Comparison of ENCODE assay signal across 15 cellular contexts in the genomic region with DNA sequence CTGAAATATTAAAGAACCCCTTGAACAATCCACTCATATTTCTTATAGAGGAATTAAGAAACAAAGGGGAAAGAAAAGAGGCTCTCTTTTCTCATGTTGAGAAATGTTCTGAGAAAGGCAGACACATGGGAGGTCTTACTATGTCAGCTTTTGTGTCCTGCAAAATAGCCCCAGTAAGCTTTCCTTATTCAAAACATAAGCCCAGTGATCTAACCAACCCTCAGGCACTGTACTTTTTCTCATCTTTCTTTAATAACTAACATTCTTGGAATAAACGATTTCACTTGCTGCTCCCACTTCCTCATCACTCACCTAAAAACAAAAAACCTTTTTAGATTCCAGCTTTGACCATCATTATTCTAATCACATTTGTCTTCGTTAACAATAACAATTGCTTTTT.
DNase-seq lines count a peak whose midpoint lies in the region; ATAC-seq, FAIRE-seq and TF ChIP-seq lines count a peak whose summit lies in the region.
"Had no signal": no experiment of that assay in that cellular context is flagged by ENCODE, and none has a peak within 500 bp of the region (broad histone marks: within the 10 kb centered on the region; RNA-seq: fewer than 3 reads in every experiment).

No MANE protein-coding gene starts in this region.

- H3F3A ChIP-seq in GM23338 (replicated peaks; ENCODE audit: low read depth) = no peaks in the 10 kb centered on the region

- no peaks in the 10 kb centered on the region for H3K36me3 Mint-ChIP-seq in GM23338 (ENCODE audit: low read depth)
- H3K36me3 Mint-ChIP-seq in mesothelial cell of epicardium = no peaks in the 10 kb centered on the region
- no peaks in the 10 kb centered on the region for H3K36me3 Mint-ChIP-seq in CD4-positive, alpha-beta memory T cell

- no peak for TF ChIP-seq POLR2A in K562 (conservative IDR thresholded peaks at IDR 0.05)

- in situ Hi-C loops in K562 (cut with MboI) = no loop called here

- DNase-seq in GM23338 (ENCODE audit: low spot score) (peak; percentile 5), OCI-M1 (lab: John Stamatoyannopoulos, UW) (peak; percentile 53), K562 (ENCODE audit: extremely low read depth in 1 of 4, low spot score in 3 of 4) (no peak), mesothelial cell of epicardium (ENCODE audit: low spot score in 2 of 2, unreplicated experiment in 2 of 2) (no peak), Ammon's horn (ENCODE audit: low spot score) (no peak)
- no peak for DNase-seq in stimulated activated naive CD4-positive, alpha-beta T cell treated with Interleukin-2 at 50 U/mL for 16 hours (lab: John Stamatoyannopoulos, UW)
- DNase-seq in CD4-positive, alpha-beta memory T cell = no peak
- DNase-seq: EL, H7, MV-4-11, NCI-H1417 treated with DMSO at 0.1 percent for 48 hours, NCI-H2029, NCI-H774, SHP77 had no signal

- TF ChIP-seq EP300 in K562 (IDR thresholded peaks at IDR 0.05; ENCODE audit: low read length) = no peak

- CTCF ChIA-PET in K562 (lab: Yijun Ruan, JAX; ENCODE audit: low intra/inter-chr PET ratio) = interaction anchor here (1.8 kb wide), 1 partner anchor 348 kb away, joined by 26 read pairs; no protein-coding TSS in a partner anchor
- CTCF ChIA-PET in CD4-positive, alpha-beta memory T cell (lab: Charles Lee; ENCODE audit: partially characterized antibody) = interaction anchor here (0.9 kb wide), 1 partner anchor 12 kb away, joined by 3 read pairs; no protein-coding TSS in a partner anchor

- H3K4me3 Mint-ChIP-seq in GM23338 (no peak overlapping the region), mesothelial cell of epicardium (peak overlapping the region; percentile 30)
- H3K4me3 Mint-ChIP-seq in CD4-positive, alpha-beta memory T cell = no peak overlapping the region

- H3K9me1 ChIP-seq in K562 (ENCODE audit: control insufficient read depth, insufficient read depth, low read length) = no peaks in the 10 kb centered on the region

- H3K4me2 ChIP-seq in GM23338 = peak overlapping the region; percentile 31; the same call in 1 of the 2 replicates
- H3K4me2 ChIP-seq in K562 (ENCODE audit: insufficient read depth, low read length) = no peak overlapping the region

- H3K4me1 ChIP-seq in GM23338 (ENCODE audit: insufficient read depth) = peaks cover 15% of the 10 kb centered on the region
- H3K4me1 ChIP-seq in K562 (replicated peaks in 1 of 2; ENCODE audit: control insufficient read depth in 2 of 2, insufficient read depth in 2 of 2, low read length in 2 of 2) = no peaks in the 10 kb centered on the region; a peak in 1 of 5 replicates
- no peaks in the 10 kb centered on the region for H3K4me1 ChIP-seq in CD4-positive, alpha-beta memory T cell (ENCODE audit: insufficient read depth, low read length)

- H3K27me3 ChIP-seq in GM23338 (ENCODE audit: insufficient read depth) = no peaks in the 10 kb centered on the region
- no peaks in the 10 kb centered on the region for H3K27me3 ChIP-seq in K562 (ENCODE audit: control insufficient read depth in 2 of 2, insufficient read depth in 2 of 2, low read length in 2 of 2)
- H3K27me3 ChIP-seq in CD4-positive, alpha-beta memory T cell (ENCODE audit: insufficient read depth, low read length) = no peaks in the 10 kb centered on the region

- H3K9me3 Mint-ChIP-seq in GM23338 (no peaks in the 10 kb centered on the region), mesothelial cell of epicardium (no peaks in the 10 kb centered on the region)
- no peaks in the 10 kb centered on the region for H3K9me3 Mint-ChIP-seq in CD4-positive, alpha-beta memory T cell

- no peaks in the 10 kb centered on the region for H3K9me2 ChIP-seq in GM23338 (ENCODE audit: insufficient read depth)

- TF ChIP-seq RAD21 in K562 (CRISPR knock-in tag; conservative IDR thresholded peaks at IDR 0.05 in 1 of 2, IDR thresholded peaks at IDR 0.05 in 1 of 2) = no peak

- peaks cover 19% of the 10 kb centered on the region for H3K4me1 Mint-ChIP-seq in GM23338
- H3K4me1 Mint-ChIP-seq in mesothelial cell of epicardium = peaks cover 60% of the 10 kb centered on the region
- no peaks in the 10 kb centered on the region for H3K4me1 Mint-ChIP-seq in CD4-positive, alpha-beta memory T cell

- no peaks in the 10 kb centered on the region for H3K9me3 ChIP-seq in K562 (replicated peaks; ENCODE audit: control insufficient read depth, insufficient read depth, low read depth, low read length)
- no peaks in the 10 kb centered on the region for H3K9me3 ChIP-seq in CD4-positive, alpha-beta memory T cell (ENCODE audit: control insufficient read depth in 1 of 2, low read length in 2 of 2)

- H4K20me1 ChIP-seq in GM23338 (replicated peaks; ENCODE audit: insufficient read depth) = no peaks in the 10 kb centered on the region
- no peaks in the 10 kb centered on the region for H4K20me1 ChIP-seq in K562 (replicated peaks; ENCODE audit: control insufficient read depth, insufficient read depth, low read length)

- H3K79me2 ChIP-seq in GM23338 (replicated peaks; ENCODE audit: insufficient read depth) (no peaks in the 10 kb centered on the region), K562 (ENCODE audit: control insufficient read depth, insufficient read depth, low read length) (no peaks in the 10 kb centered on the region)

- H3K36me3 ChIP-seq in GM23338 (ENCODE audit: insufficient read depth) (no peaks in the 10 kb centered on the region), K562 (ENCODE audit: control insufficient read depth, insufficient read depth, low read length) (no peaks in the 10 kb centered on the region)
- no peaks in the 10 kb centered on the region for H3K36me3 ChIP-seq in CD4-positive, alpha-beta memory T cell (ENCODE audit: insufficient read depth, low read length)

- H3K9ac ChIP-seq in K562 (ENCODE audit: insufficient read depth in 1 of 2, low read depth in 2 of 2, low read length in 2 of 2) = no peak overlapping the region

- intact Hi-C loops in K562 (cut with micrococcal nuclease) = loop anchor here (5.0 kb wide), 1 partner anchor 191 kb away; a partner anchor contains a TSS
- intact Hi-C loops in CD4-positive, alpha-beta memory T cell (cut with micrococcal nuclease) = no loop called here

- no TSS peak for BruUV-seq in K562 (replicated peaks; lab: Mats Ljungman, UMichigan)

- H2AFZ ChIP-seq in GM23338 (0 out of 2 replicates have a peak overlapping the region, but pooled peaks have one; percentile 0), K562 (ENCODE audit: low read depth, low read length) (peak overlapping the region; percentile 65)

- H3K27ac Mint-ChIP-seq in GM23338 (no peak overlapping the region), mesothelial cell of epicardium (peak overlapping the region; percentile 68)
- H3K27ac Mint-ChIP-seq in CD4-positive, alpha-beta memory T cell = no peak overlapping the region

- POLR2A ChIA-PET in K562 (lab: Yijun Ruan, JAX) = no interaction called here
- POLR2A ChIA-PET in CD4-positive, alpha-beta memory T cell (lab: Charles Lee; ENCODE audit: partially characterized antibody) = no interaction called here

- H3K27ac ChIP-seq in GM23338 (ENCODE audit: low read depth) (no peak overlapping the region), K562 (ENCODE audit: extremely low read depth, low read depth, low read length) (no peak overlapping the region)
- H3K27ac ChIP-seq in CD4-positive, alpha-beta memory T cell (ENCODE audit: low read depth, low read length) = no peak overlapping the region

- peak; percentile 36; the same call in 2 of the 3 replicates for ATAC-seq in GM23338
- ATAC-seq in K562 = no peak
- ATAC-seq in HG02884 (IDR thresholded peaks at IDR 0.05; ENCODE audit: unreplicated experiment) = no peak

- H3K27me3 Mint-ChIP-seq in GM23338 (ENCODE audit: insufficient read depth, low read depth, poor library complexity) = peaks cover 2% of the 10 kb centered on the region
- no peaks in the 10 kb centered on the region for H3K27me3 Mint-ChIP-seq in mesothelial cell of epicardium (ENCODE audit: low read depth)
- H3K27me3 Mint-ChIP-seq in CD4-positive, alpha-beta memory T cell = peaks cover 0 to 1% of the 10 kb centered on the region in 2 donors

- H3K4me3 ChIP-seq in GM23338 (no peak overlapping the region), K562 (no peak overlapping the region)
- H3K4me3 ChIP-seq in CD4-positive, alpha-beta memory T cell (ENCODE audit: low read length in 2 of 2) = no peak overlapping the region

- FAIRE-seq in K562 (lab: Jason Lieb, UNC) = no peak

- 35% methylated on average over 2 of the region's 2 CpGs for WGBS in K562 (ENCODE audit: insufficient coverage, low coverage, missing lambda C conversion rate)

- TF ChIP-seq CTCF in GM23338 (conservative IDR thresholded peaks at IDR 0.05; ENCODE audit: low read depth in 2 of 2) = no peak
- no peak for TF ChIP-seq CTCF in K562 (IDR thresholded peaks at IDR 0.05 in 2 of 3, conservative IDR thresholded peaks at IDR 0.05 in 1 of 3; ENCODE audit: insufficient read depth in 2 of 3, low read depth in 1 of 3, low read length in 3 of 3)
- no peak for TF ChIP-seq CTCF in mesothelial cell of epicardium (IDR thresholded peaks at IDR 0.05; ENCODE audit: unreplicated experiment)

TF ChIP-seq in GM23338, 12 proteins besides CTCF, POLR2A, EP300 and RAD21:
- no peak for TF ChIP-seq STAT1 (IDR thresholded peaks at IDR 0.05; ENCODE audit: unreplicated experiment)

TF ChIP-seq in K562, 482 proteins besides CTCF, POLR2A, EP300 and RAD21:
- TF ChIP-seq, protein P1, sequence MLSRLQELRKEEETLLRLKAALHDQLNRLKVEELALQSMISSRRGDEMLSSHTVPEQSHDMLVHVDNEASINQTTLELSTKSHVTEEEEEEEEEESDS (CRISPR knock-in tag; IDR thresholded peaks at IDR 0.05) = no peak
- TF ChIP-seq RFX1 (IDR thresholded peaks at IDR 0.05) = no peak
- no peak for TF ChIP-seq ZNF75A (CRISPR knock-in tag; IDR thresholded peaks at IDR 0.05)
- no peak for TF ChIP-seq NBN (IDR thresholded peaks at IDR 0.05; ENCODE audit: low read depth)
- TF ChIP-seq GTF2A2 (tag; IDR thresholded peaks at IDR 0.05) = no peak
- no peak for TF ChIP-seq SMAD4 (CRISPR knock-in tag; conservative IDR thresholded peaks at IDR 0.05)
TF ChIP-seq in K562: peak in this region for 0.

Comparison
In these comparisons a context has a peak if more than half of its experiments do, and no peak if none do; other contexts are left out.
1. DNase-seq: peak in GM23338 (single experiment) and OCI-M1 (single experiment); none in K562 (0 of 4), mesothelial cell of epicardium (0 of 2), stimulated activated naive CD4-positive, alpha-beta T cell treated with Interleukin-2 at 50 U/mL for 16 hours (single experiment), CD4-positive, alpha-beta memory T cell (0 of 5) and Ammon's horn (single experiment).